15 cellular contexts compared by ENCODE assay signal in genomic region chr3:111956995-111957736, GRCh38. TPM values are rescaled to one million over a fixed set of nuclear protein-coding genes. Genes with fewer than 3 reads are reported as not detected.
A peak's percentile ranks its signal among the peaks of the same experiment; 100 is the strongest.
DNase-seq lines count a peak whose midpoint lies in the region; ATAC-seq and TF ChIP-seq lines count a peak whose summit lies in the region.
"Had no signal": no experiment of that assay in that cellular context is flagged by ENCODE, and none has a peak within 500 bp of the region (broad histone marks: within the 10 kb centered on the region; RNA-seq: fewer than 3 reads in every experiment).

No MANE protein-coding gene starts in this region.

- peak overlapping the region; percentile 9 for H3K4me3 ChIP-seq in GM23338
- H3K4me3 ChIP-seq: right lobe of liver had no signal

- no peak overlapping the region for H2AFZ ChIP-seq in GM23338

- peak overlapping the region; percentile 39 for H3K4me3 Mint-ChIP-seq in GM23338
- H3K4me3 Mint-ChIP-seq: activated naive CD4-positive, alpha-beta T cell treated with anti-CD3 and anti-CD28 coated beads for 36 hours; type B pancreatic cell had no signal

- H3K4me1 Mint-ChIP-seq in GM23338: peaks cover 54% of the 10 kb centered on the region

- H3F3A ChIP-seq in GM23338 (replicated peaks; ENCODE audit: low read depth): no peaks in the 10 kb centered on the region

- no peaks in the 10 kb centered on the region for H3K9me3 Mint-ChIP-seq in GM23338
- H3K9me3 Mint-ChIP-seq: activated naive CD4-positive, alpha-beta T cell treated with anti-CD3 and anti-CD28 coated beads for 36 hours; type B pancreatic cell had no signal

- DNase-seq in GM23338 (ENCODE audit: low spot score) (peak; percentile 65), NCI-H146 treated with DMSO at 0.1 percent for 48 hours (lab: John Stamatoyannopoulos, UW; ENCODE audit: unreplicated experiment) (peak; percentile 95), caudate nucleus (lab: John Stamatoyannopoulos, UW) (no peak), lung microvascular endothelial cell (ENCODE audit: low read depth in 2 of 2) (peak; percentile 75 to 90), DMS53 (lab: John Stamatoyannopoulos, UW) (no peak)
- no peak for DNase-seq in stimulated activated naive CD8-positive, alpha-beta T cell treated with anti-CD3 and anti-CD28 coated beads, Interleukin-15, Interleukin-2, amounts not matched to agents 100 U/mL and 50 U/mL, for 24 hours
- DNase-seq: activated naive CD4-positive, alpha-beta T cell treated with anti-CD3 and anti-CD28 coated beads for 36 hours; hippocampal formation; IMR-90; left ventricle myocardium superior; NCI-H510A treated with DMSO at 0.1 percent for 48 hours; right lobe of liver had no signal

- H3K36me3 ChIP-seq in GM23338 (ENCODE audit: insufficient read depth): no peaks in the 10 kb centered on the region

- H3K27ac ChIP-seq in GM23338 (ENCODE audit: low read depth): no peak overlapping the region
- peak overlapping the region; percentile 3 for H3K27ac ChIP-seq in caudate nucleus (ENCODE audit: low read depth, low read length)
- H3K27ac ChIP-seq: right lobe of liver had no signal

- no peaks in the 10 kb centered on the region for H3K79me2 ChIP-seq in GM23338 (replicated peaks; ENCODE audit: insufficient read depth)

- H3K9me2 ChIP-seq in GM23338 (ENCODE audit: insufficient read depth): no peaks in the 10 kb centered on the region; the same call in 1 of the 2 replicates

- peaks cover 2% of the 10 kb centered on the region; the same call in 2 of the 3 replicates for H3K36me3 Mint-ChIP-seq in GM23338 (ENCODE audit: low read depth)
- H3K36me3 Mint-ChIP-seq: type B pancreatic cell had no signal

- peaks cover 15% of the 10 kb centered on the region; the same call in 1 of the 2 replicates for H3K27me3 ChIP-seq in GM23338 (ENCODE audit: insufficient read depth)
- H3K27me3 ChIP-seq: right lobe of liver had no signal

- peaks cover 6% of the 10 kb centered on the region for H3K27me3 Mint-ChIP-seq in GM23338 (ENCODE audit: insufficient read depth, low read depth, poor library complexity)
- H3K27me3 Mint-ChIP-seq: type B pancreatic cell had no signal

- no peaks in the 10 kb centered on the region for H4K20me1 ChIP-seq in GM23338 (replicated peaks; ENCODE audit: insufficient read depth)

- peaks cover 37% of the 10 kb centered on the region for H3K4me1 ChIP-seq in GM23338 (ENCODE audit: insufficient read depth)
- H3K4me1 ChIP-seq: right lobe of liver had no signal

- TF ChIP-seq CTCF in GM23338 (conservative IDR thresholded peaks at IDR 0.05; ENCODE audit: low read depth in 2 of 2): no peak

- ATAC-seq in GM23338 (peak; percentile 91), HG03025 (IDR thresholded peaks at IDR 0.05; ENCODE audit: low FRiP score, unreplicated experiment) (no peak), HG03565 (IDR thresholded peaks at IDR 0.05; ENCODE audit: unreplicated experiment) (no peak)
- ATAC-seq in stimulated activated naive CD8-positive, alpha-beta T cell treated with anti-CD3 and anti-CD28 coated beads, Interleukin-15, Interleukin-2, amounts not matched to agents 100 U/mL and 50 U/mL, for 24 hours: no peak
- ATAC-seq: left ventricle myocardium superior, right lobe of liver had no signal

- no peak overlapping the region for H3K27ac Mint-ChIP-seq in GM23338
- H3K27ac Mint-ChIP-seq: activated naive CD4-positive, alpha-beta T cell treated with anti-CD3 and anti-CD28 coated beads for 36 hours; type B pancreatic cell had no signal

- peak overlapping the region; percentile 28 for H3K4me2 ChIP-seq in GM23338

TF ChIP-seq in GM23338, 12 proteins besides CTCF, POLR2A, EP300 and RAD21 (continues in another document):
- no peak for TF ChIP-seq ZNF462 (CRISPR knock-in tag; IDR thresholded peaks at IDR 0.05)
- TF ChIP-seq STAT1 (IDR thresholded peaks at IDR 0.05; ENCODE audit: unreplicated experiment): no peak
- TF ChIP-seq ZNF114 (CRISPR knock-in tag; IDR thresholded peaks at IDR 0.05): no peak
- no peak for TF ChIP-seq REST (IDR thresholded peaks at IDR 0.05; ENCODE audit: unreplicated experiment)
- TF ChIP-seq JUNB (IDR thresholded peaks at IDR 0.05; ENCODE audit: unreplicated experiment): no peak

RNA-seq across cellular contexts. Expression of gene ABHD10, which starts 21.7 kb away (rescaled TPM):
- total RNA-seq in GM23338 (2014; rRNA removed; shearing (Covaris generic)): 28.0 and 29.2 TPM in 2 replicates
- 16.9 and 18.4 TPM in 2 replicates for polyA plus RNA-seq in GM23338 (2016; fragmentation: Nextera tagmentation; extraction: Ambion mirVana)
- 18.3 TPM in 2 replicates for total RNA-seq in lung microvascular endothelial cell

RNA-seq across cellular contexts. Expression of gene TAGLN3, which starts 41.6 kb away (rescaled TPM):
- total RNA-seq in GM23338 (2014; rRNA removed; shearing (Covaris generic)): 6.8 and 8.2 TPM in 2 replicates
- 12.6 and 13.0 TPM in 2 replicates for polyA plus RNA-seq in GM23338 (2016; fragmentation: Nextera tagmentation; extraction: Ambion mirVana)
- not detected in 2 replicates for total RNA-seq in lung microvascular endothelial cell
- total RNA-seq: left ventricle myocardium superior, right lobe of liver had no signal

Comparison
In these comparisons a context has a peak if more than half of its experiments do, and no peak if none do; other contexts are left out.
1. DNase-seq: peak in GM23338 (single experiment), NCI-H146 treated with DMSO at 0.1 percent for 48 hours (single experiment) and lung microvascular endothelial cell (2 of 2); none in caudate nucleus (0 of 61), DMS53 (single experiment) and stimulated activated naive CD8-positive, alpha-beta T cell treated with anti-CD3 and anti-CD28 coated beads, Interleukin-15, Interleukin-2, amounts not matched to agents 100 U/mL and 50 U/mL, for 24 hours (single experiment).